In the genomic region with DNA sequence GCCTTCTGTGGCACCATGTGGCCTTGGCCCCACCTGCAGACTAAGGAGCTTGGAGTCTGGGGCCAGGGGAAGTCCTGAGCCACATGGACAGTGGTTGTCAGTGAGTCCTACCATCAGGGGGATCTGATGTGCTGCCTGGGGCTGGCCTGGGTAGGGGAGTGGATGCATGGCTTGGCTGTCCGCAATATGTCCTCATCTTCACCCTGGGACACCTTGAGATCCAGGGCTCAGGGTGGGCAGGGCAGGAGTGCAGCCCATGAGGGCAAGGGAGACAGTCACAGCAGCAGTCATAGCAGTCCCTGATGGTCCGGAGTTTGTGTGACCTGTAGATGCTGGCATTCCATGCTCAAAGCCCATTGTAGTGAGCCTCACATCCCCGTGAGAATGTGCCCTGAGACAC, we compare ENCODE assay signal across 14 cellular contexts.
DNase-seq lines count a peak whose midpoint lies in the region; ATAC-seq and TF ChIP-seq lines count a peak whose summit lies in the region.
"Had no signal": no experiment of that assay in that cellular context is flagged by ENCODE, and none has a peak within 500 bp of the region (broad histone marks: within the 10 kb centered on the region; RNA-seq: fewer than 3 reads in every experiment).

No MANE protein-coding gene starts in this region.

- peak; percentile 19 for ATAC-seq in stimulated activated naive CD8-positive, alpha-beta T cell treated with anti-CD3 and anti-CD28 coated beads, Interleukin-15, Interleukin-2, amounts not matched to agents 100 U/mL and 50 U/mL, for 24 hours
- no peak for ATAC-seq in stimulated activated naive CD8-positive, alpha-beta T cell treated with anti-CD3 and anti-CD28 coated beads, Interleukin-15, amount 100 ng/mL, for 72 hours
- ATAC-seq in HG02870 (IDR thresholded peaks at IDR 0.05; ENCODE audit: unreplicated experiment) = no peak

- H3K4me1 Mint-ChIP-seq in stimulated activated naive CD8-positive, alpha-beta T cell treated with anti-CD3 and anti-CD28 coated beads, Interleukin-15, amount 100 ng/mL, for 72 hours = no peaks in the 10 kb centered on the region
- H3K4me1 Mint-ChIP-seq in endodermal cell = peaks cover 11% of the 10 kb centered on the region
- H3K4me1 Mint-ChIP-seq: B cell had no signal

- peaks cover 32% of the 10 kb centered on the region for H3K27me3 Mint-ChIP-seq in stimulated activated naive CD8-positive, alpha-beta T cell treated with anti-CD3 and anti-CD28 coated beads, Interleukin-15, amount 100 ng/mL, for 72 hours
- peaks cover 13% of the 10 kb centered on the region for H3K27me3 Mint-ChIP-seq in endodermal cell (ENCODE audit: insufficient read depth)

- no peaks in the 10 kb centered on the region for H3K4me1 ChIP-seq in endodermal cell (ENCODE audit: control insufficient read depth, insufficient read depth, low read length)

- no peaks in the 10 kb centered on the region for H3K27me3 ChIP-seq in endodermal cell (ENCODE audit: control insufficient read depth, insufficient read depth, low read length, poor library complexity, severe bottlenecking)

- no peak overlapping the region for H3K27ac ChIP-seq in endodermal cell (ENCODE audit: low read depth, low read length)

- TF ChIP-seq CTCF in endodermal cell (conservative IDR thresholded peaks at IDR 0.05) = no peak

- H3K9me3 Mint-ChIP-seq in stimulated activated naive CD8-positive, alpha-beta T cell treated with anti-CD3 and anti-CD28 coated beads, Interleukin-15, amount 100 ng/mL, for 72 hours = no peaks in the 10 kb centered on the region
- H3K9me3 Mint-ChIP-seq in endodermal cell = no peaks in the 10 kb centered on the region

- no peaks in the 10 kb centered on the region for H3K9me3 ChIP-seq in endodermal cell (ENCODE audit: control insufficient read depth, low read length)

- DNase-seq in stimulated activated naive CD8-positive, alpha-beta T cell treated with anti-CD3 and anti-CD28 coated beads, Interleukin-15, Interleukin-2, amounts not matched to agents 100 U/mL and 50 U/mL, for 24 hours = no peak
- DNase-seq in stimulated activated naive CD8-positive, alpha-beta T cell treated with anti-CD3 and anti-CD28 coated beads, Interleukin-15, amount 100 ng/mL, for 72 hours = no peak
- DNase-seq in endodermal cell (peak; percentile 25), posterior vena cava (ENCODE audit: low spot score) (peak; percentile 29), ureter (ENCODE audit: low spot score) (peak; percentile 28), erythroblast (lab: John Stamatoyannopoulos, UW) (no peak)
- DNase-seq in effector CD8-positive, alpha-beta T cell (lab: John Stamatoyannopoulos, UW) = no peak
- DNase-seq: C1 segment of cervical spinal cord; Calu3; CD4-positive, alpha-beta T cell; DMS79; GDM1 had no signal

- no peak overlapping the region for H3K4me3 Mint-ChIP-seq in stimulated activated naive CD8-positive, alpha-beta T cell treated with anti-CD3 and anti-CD28 coated beads, Interleukin-15, amount 100 ng/mL, for 72 hours
- H3K4me3 Mint-ChIP-seq in endodermal cell = no peak overlapping the region
- H3K4me3 Mint-ChIP-seq: B cell; CD4-positive, alpha-beta T cell had no signal

- H3K27ac Mint-ChIP-seq in stimulated activated naive CD8-positive, alpha-beta T cell treated with anti-CD3 and anti-CD28 coated beads, Interleukin-15, amount 100 ng/mL, for 72 hours = no peak overlapping the region
- no peak overlapping the region for H3K27ac Mint-ChIP-seq in endodermal cell
- H3K27ac Mint-ChIP-seq: B cell; CD4-positive, alpha-beta T cell had no signal

- H3K4me3 ChIP-seq in endodermal cell (ENCODE audit: low read length) = no peak overlapping the region

- no peaks in the 10 kb centered on the region for H3K36me3 Mint-ChIP-seq in endodermal cell (ENCODE audit: low read depth)

- 93 to 100% methylated on average over 1 to 3 of the region's 3 CpGs for WGBS in endodermal cell (ENCODE audit: insufficient coverage in 1 of 2, insufficient read length in 1 of 2), 2 experiments

- no peak for TF ChIP-seq POLR2A in erythroblast (IDR thresholded peaks at IDR 0.05; ENCODE audit: low read length)

- no peak overlapping the region for H3K9ac ChIP-seq in endodermal cell (ENCODE audit: extremely low read depth, low read length, poor library complexity, severe bottlenecking)

- no peaks in the 10 kb centered on the region for H3K36me3 ChIP-seq in endodermal cell (ENCODE audit: control insufficient read depth, insufficient read depth, low read length)

- intact Hi-C loops in posterior vena cava (cut with DNase I) = no loop called here

Comparison
In these comparisons a context has a peak if more than half of its experiments do, and no peak if none do; other contexts are left out.
1. DNase-seq: peak in endodermal cell (single experiment), posterior vena cava (single experiment) and ureter (single experiment); none in stimulated activated naive CD8-positive, alpha-beta T cell treated with anti-CD3 and anti-CD28 coated beads, Interleukin-15, Interleukin-2, amounts not matched to agents 100 U/mL and 50 U/mL, for 24 hours (single experiment), stimulated activated naive CD8-positive, alpha-beta T cell treated with anti-CD3 and anti-CD28 coated beads, Interleukin-15, amount 100 ng/mL, for 72 hours (0 of 2), erythroblast (0 of 2) and effector CD8-positive, alpha-beta T cell (single experiment).